7 cellular contexts compared by ENCODE assay signal in genomic region chr7:18395868-18396267, GRCh38.
"Had no signal": no experiment of that assay in that cellular context is flagged by ENCODE, and none has a peak within 500 bp of the region (broad histone marks: within the 10 kb centered on the region; RNA-seq: fewer than 3 reads in every experiment).

No MANE protein-coding gene starts in this region.

- H3K27me3 Mint-ChIP-seq: IgD-negative memory B cell had no signal

- H3K4me3 Mint-ChIP-seq: H9, IgD-negative memory B cell had no signal

- H3K27ac Mint-ChIP-seq: H9 had no signal

- FAIRE-seq: H54, HTR-8/SVneo had no signal

- DNase-seq: GOT3, H9, HCEC 1CT, KG1 had no signal

- H3K9me3 Mint-ChIP-seq: H9, IgD-negative memory B cell had no signal
